Comparison of ENCODE assay signal across 8 cellular contexts in the genomic region with DNA sequence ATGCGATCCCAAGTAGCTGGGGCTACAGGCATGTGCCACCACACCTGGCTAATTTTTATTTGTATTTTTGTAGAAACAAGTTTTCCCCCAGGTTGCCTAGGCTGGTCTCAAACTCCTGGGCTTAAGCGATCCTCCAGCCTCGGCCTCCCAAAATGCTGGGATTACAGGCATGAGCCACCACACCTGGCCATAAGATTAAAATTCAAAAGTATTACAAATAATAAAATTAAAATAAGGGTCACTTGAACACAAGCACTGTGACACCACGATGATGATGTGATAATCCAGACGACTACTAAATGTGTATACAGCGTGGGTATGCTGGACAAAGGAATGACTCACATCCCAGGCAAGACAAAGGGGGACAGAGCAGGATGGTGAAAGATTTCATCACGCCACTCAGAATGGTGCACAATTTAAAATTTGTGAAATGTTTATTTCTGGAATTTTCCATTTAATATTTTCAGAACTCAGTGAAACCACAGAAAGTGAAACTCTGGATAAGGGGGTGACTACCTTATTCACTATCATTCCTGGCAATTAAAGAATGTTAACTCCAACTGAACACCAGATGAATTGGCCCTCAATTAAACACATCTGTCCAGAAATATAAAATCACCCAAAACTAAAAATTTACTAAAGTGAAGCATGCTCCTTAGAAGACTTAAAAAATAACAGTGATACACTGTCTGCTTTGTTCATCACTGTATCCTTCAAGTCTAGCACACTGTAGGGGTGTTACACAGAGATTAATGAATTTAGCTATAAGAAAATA. TPM values are rescaled to one million over a fixed set of nuclear protein-coding genes. Genes with fewer than 3 reads are reported as not detected.
A peak's percentile ranks its signal among the peaks of the same experiment; 100 is the strongest.
DNase-seq lines count a peak whose midpoint lies in the region; ATAC-seq and TF ChIP-seq lines count a peak whose summit lies in the region.

No MANE protein-coding gene starts in this region.

- H3K36me3 Mint-ChIP-seq in activated CD4-positive, alpha-beta memory T cell treated with anti-CD3 and anti-CD28 coated beads, Interleukin-2, amount 10 ng/mL, durations not matched to agents 7 days and 5 days (ENCODE audit: low read depth), result peaks cover 8% of the 10 kb centered on the region

- H3K9me3 ChIP-seq in right cardiac atrium (ENCODE audit: control insufficient read depth, low read length), result no peaks in the 10 kb centered on the region
- H3K9me3 ChIP-seq in WERI-Rb-1 (ENCODE audit: severe bottlenecking), result no peaks in the 10 kb centered on the region

- H3K4me1 Mint-ChIP-seq in activated CD4-positive, alpha-beta memory T cell treated with anti-CD3 and anti-CD28 coated beads, Interleukin-2, amount 10 ng/mL, durations not matched to agents 7 days and 5 days, result peaks cover 58% of the 10 kb centered on the region

- ATAC-seq in right cardiac atrium (peak; percentile 56 to 92), GM18520 (IDR thresholded peaks at IDR 0.05; ENCODE audit: unreplicated experiment) (no peak), HG03025 (IDR thresholded peaks at IDR 0.05; ENCODE audit: low FRiP score, unreplicated experiment) (no peak)

- H3K27me3 ChIP-seq in HL-60 (ENCODE audit: insufficient read depth, poor library complexity, severe bottlenecking), result no peaks in the 10 kb centered on the region
- H3K27me3 ChIP-seq in right cardiac atrium (ENCODE audit: control insufficient read depth, insufficient read depth), result no peaks in the 10 kb centered on the region
- H3K27me3 ChIP-seq in WERI-Rb-1 (ENCODE audit: insufficient read depth, low read depth, severe bottlenecking), result no peaks in the 10 kb centered on the region

- peak overlapping the region; percentile 61 for H3K27ac Mint-ChIP-seq in activated CD4-positive, alpha-beta memory T cell treated with anti-CD3 and anti-CD28 coated beads, Interleukin-2, amount 10 ng/mL, durations not matched to agents 7 days and 5 days

- H3K4me3 ChIP-seq in HL-60 (replicated peaks; ENCODE audit: insufficient read depth, low read length) (no peak overlapping the region), right cardiac atrium (ENCODE audit: low read length) (peak overlapping the region; percentile 5), WERI-Rb-1 (ENCODE audit: low read depth, low read length) (no peak overlapping the region)

- peak overlapping the region; percentile 41 for H3K27ac ChIP-seq in HL-60 (replicated peaks)
- H3K27ac ChIP-seq in right cardiac atrium (ENCODE audit: low read length), result no peak overlapping the region
- H3K27ac ChIP-seq in WERI-Rb-1, result no peak overlapping the region

- CTCF ChIA-PET in activated CD4-positive, alpha-beta memory T cell treated with anti-CD3 and anti-CD28 coated beads, Interleukin-2, amount 10 ng/mL, durations not matched to agents 7 days and 5 days (lab: Charles Lee), result no interaction called here

- intact Hi-C loops in right cardiac atrium (cut with DNase I), result no loop called here

- WGBS in right cardiac atrium, result 69% methylated on average over 7 of the region's 7 CpGs

- peaks cover 7% of the 10 kb centered on the region for H3K4me1 ChIP-seq in right cardiac atrium (ENCODE audit: control insufficient read depth, insufficient read depth, low read length)

- no peak overlapping the region for H3K4me3 Mint-ChIP-seq in activated CD4-positive, alpha-beta memory T cell treated with anti-CD3 and anti-CD28 coated beads, Interleukin-2, amount 10 ng/mL, durations not matched to agents 7 days and 5 days

- peak; percentile 50 for DNase-seq in ACHN
- peak in 1 of 2 experiments; percentile 60 for DNase-seq in HL-60 (ENCODE audit: low read depth in 1 of 2, low spot score in 1 of 2)
- DNase-seq in activated CD4-positive, alpha-beta memory T cell treated with anti-CD3 and anti-CD28 coated beads, Interleukin-2, amount 10 ng/mL, durations not matched to agents 7 days and 5 days, result no peak
- DNase-seq in right cardiac atrium, result no peak
- DNase-seq in activated CD4-positive, CD25-positive, alpha-beta regulatory T cell (lab: John Stamatoyannopoulos, UW), result no peak
- no peak for DNase-seq in WERI-Rb-1

- H3K36me3 ChIP-seq in WERI-Rb-1, result no peaks in the 10 kb centered on the region; the same call in 1 of the 2 replicates

- in situ Hi-C loops in ACHN (cut with HindIII; ENCODE audit: low pct_ligation_motif_present, low pct_unique_long_range_greater_than_20kb, low sequenced_read_pairs), result no loop called here

- no peaks in the 10 kb centered on the region for H3K9me3 Mint-ChIP-seq in activated CD4-positive, alpha-beta memory T cell treated with anti-CD3 and anti-CD28 coated beads, Interleukin-2, amount 10 ng/mL, durations not matched to agents 7 days and 5 days

- no peak for TF ChIP-seq CTCF in HL-60 (IDR thresholded peaks at IDR 0.05; ENCODE audit: insufficient read depth, low read length)
- no peak for TF ChIP-seq CTCF in WERI-Rb-1 (IDR thresholded peaks at IDR 0.05; ENCODE audit: low read depth, low read length)

- no peaks in the 10 kb centered on the region for H3K27me3 Mint-ChIP-seq in activated CD4-positive, alpha-beta memory T cell treated with anti-CD3 and anti-CD28 coated beads, Interleukin-2, amount 10 ng/mL, durations not matched to agents 7 days and 5 days

- POLR2A ChIA-PET in activated CD4-positive, alpha-beta memory T cell treated with anti-CD3 and anti-CD28 coated beads, Interleukin-2, amount 10 ng/mL, durations not matched to agents 7 days and 5 days (lab: Charles Lee), result interaction anchor here (1.2 to 2.6 kb wide), 4 partner anchors 21 to 32 kb away, joined by 4 to 12 read pairs (median 6); no protein-coding TSS in a partner anchor

RNA-seq across cellular contexts. Expression of gene B4GALT5, which starts 13.1 kb away (rescaled TPM):
- 10 to 100 TPM; 21.6 to 22.4 TPM for total RNA-seq in activated CD4-positive, alpha-beta memory T cell treated with anti-CD3 and anti-CD28 coated beads, Interleukin-2, amount 10 ng/mL, durations not matched to agents 7 days and 5 days
- 10 to 100 TPM; 22.6 to 33.6 (median 23.7) TPM for total RNA-seq in right cardiac atrium
- 13.8 TPM for polyA plus RNA-seq in right cardiac atrium

Comparison
In these comparisons a context has a peak if more than half of its experiments do, and no peak if none do; other contexts are left out.
1. ATAC-seq: peak in right cardiac atrium (2 of 2); none in GM18520 (single experiment) and HG03025 (single experiment).